ENCODE assay signal across 8 cellular contexts in the genomic region with DNA sequence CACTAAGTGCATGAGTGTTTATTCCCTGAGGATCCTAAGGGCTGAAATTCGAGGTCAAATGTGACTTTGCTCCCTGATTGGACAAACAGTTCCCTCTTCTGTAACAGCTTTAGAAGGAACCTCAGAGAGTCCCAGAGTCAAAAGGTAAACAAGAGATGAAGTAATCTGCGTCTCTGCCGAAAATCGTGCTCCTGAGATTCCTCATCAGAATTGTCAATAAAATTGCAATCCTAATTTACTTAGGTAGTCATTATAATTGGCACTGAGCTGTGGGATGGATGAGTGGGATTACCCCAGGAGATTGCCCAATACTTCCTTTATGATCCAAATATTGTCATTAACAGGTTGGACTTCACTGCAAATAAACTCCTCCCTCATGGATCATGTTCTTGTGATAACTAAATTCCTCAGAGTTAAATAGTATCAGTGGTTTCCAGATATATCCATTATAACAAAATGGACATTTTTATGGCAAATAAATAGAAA. TPM values are rescaled to one million over a fixed set of nuclear protein-coding genes. Genes with fewer than 3 reads are reported as not detected.
DNase-seq lines count a peak whose midpoint lies in the region; ATAC-seq, FAIRE-seq and TF ChIP-seq lines count a peak whose summit lies in the region.

No MANE protein-coding gene starts in this region.

- H3K36me3 ChIP-seq in SK-N-MC (ENCODE audit: insufficient read depth, low read length) (no peaks in the 10 kb centered on the region), gastroesophageal sphincter (no peaks in the 10 kb centered on the region), small intestine (ENCODE audit: control insufficient read depth in 2 of 2, insufficient read depth in 2 of 2, low read length in 2 of 2) (no peaks in the 10 kb centered on the region)

- H3K9me3 ChIP-seq in SK-N-MC (ENCODE audit: low read depth, low read length), result no peaks in the 10 kb centered on the region
- H3K9me3 ChIP-seq in gastroesophageal sphincter, result no peaks in the 10 kb centered on the region
- H3K9me3 ChIP-seq in small intestine (ENCODE audit: control insufficient read depth, low read depth), result no peaks in the 10 kb centered on the region

- WGBS in gastroesophageal sphincter (ENCODE audit: low coverage in 1 of 2), 2 donors, result 7% methylated on average over 4 of the region's 4 CpGs
- 5 to 13% (median 5%) methylated on average over 4 of the region's 4 CpGs for WGBS in small intestine, 3 donors

- H3K27me3 ChIP-seq in gastroesophageal sphincter (no peaks in the 10 kb centered on the region), small intestine (ENCODE audit: control insufficient read depth in 2 of 2, insufficient read depth in 2 of 2, low read length in 2 of 2) (no peaks in the 10 kb centered on the region)

- FAIRE-seq in small intestine (lab: Jason Lieb, UNC), result no peak

- TF ChIP-seq EP300 in gastroesophageal sphincter (IDR thresholded peaks at IDR 0.05), result no peak

- H3K27ac ChIP-seq in SK-N-MC (no peak overlapping the region), gastroesophageal sphincter (peak overlapping the region in 3 of 4 donors; percentile 89 to 93 (median 90)), small intestine (ENCODE audit: low read depth in 1 of 2, low read length in 1 of 2) (no peak overlapping the region)

- peak overlapping the region; percentile 99 for H3K4me3 ChIP-seq in SK-N-MC
- H3K4me3 ChIP-seq in gastroesophageal sphincter, result peak overlapping the region; percentile 84 to 87
- peak overlapping the region in 1 of 2 donors; percentile 87 for H3K4me3 ChIP-seq in small intestine (ENCODE audit: low read depth in 1 of 2, low read length in 2 of 2)

- H3K4me1 ChIP-seq in gastroesophageal sphincter (peaks cover 6 to 47% (median 14%) of the 10 kb centered on the region in 3 donors), small intestine (ENCODE audit: control insufficient read depth in 2 of 2, insufficient read depth in 1 of 2, low read depth in 1 of 2, low read length in 1 of 2) (peaks cover 3 to 4% of the 10 kb centered on the region in 2 donors)

- ATAC-seq in gastroesophageal sphincter, result no peak
- no peak for ATAC-seq in HG02884 (IDR thresholded peaks at IDR 0.05; ENCODE audit: unreplicated experiment)

- TF ChIP-seq CTCF in gastroesophageal sphincter (IDR thresholded peaks at IDR 0.05), result no peak

- peak overlapping the region; percentile 95 for H3K9ac ChIP-seq in SK-N-MC (ENCODE audit: insufficient read length)

- no peak for TF ChIP-seq POLR2A in gastroesophageal sphincter (IDR thresholded peaks at IDR 0.05)

- DNase-seq in NCI-H82 (lab: John Stamatoyannopoulos, UW) (peak; percentile 46), NCI-H82 treated with DMSO at 0.1 percent for 48 hours (lab: John Stamatoyannopoulos, UW; ENCODE audit: unreplicated experiment) (no peak), SK-N-MC (ENCODE audit: low read depth, low spot score) (no peak), small intestine (peak; percentile 33), C1 segment of cervical spinal cord (lab: John Stamatoyannopoulos, UW) (no peak), putamen (ENCODE audit: low spot score) (no peak)

RNA-seq across cellular contexts. Expression of a gene that starts 0.9 kb away (rescaled TPM):
- total RNA-seq in gastroesophageal sphincter, result 10 to 100 TPM; 62.7 to 85.8 (median 74.5) TPM
- polyA plus RNA-seq in small intestine, result 100 to 1,000 TPM; 224 to 777 (median 462) TPM

RNA-seq across cellular contexts. Expression of a gene that starts 56.3 kb away (rescaled TPM):
- total RNA-seq in gastroesophageal sphincter, result under 1 TPM; 0.04 to 0.67 (median 0.27) TPM
- under 1 TPM in 2 of 3 donors, not detected in 1; 0.22 to 0.24 TPM for polyA plus RNA-seq in small intestine

Comparison
In these comparisons a context has a peak if more than half of its experiments do, and no peak if none do; other contexts are left out.
1. DNase-seq: peak in NCI-H82 (single experiment) and small intestine (single experiment); none in NCI-H82 treated with DMSO at 0.1 percent for 48 hours (single experiment), SK-N-MC (single experiment), C1 segment of cervical spinal cord (0 of 14) and putamen (single experiment).
2. H3K27ac ChIP-seq: peak in gastroesophageal sphincter (3 of 4); none in SK-N-MC (single experiment) and small intestine (0 of 2).